8 cellular contexts compared by ENCODE assay signal in genomic region chr1:159211331-159212136, GRCh38. TPM values are rescaled to one million over a fixed set of nuclear protein-coding genes. Genes with fewer than 3 reads are reported as not detected.
DNase-seq lines count a peak whose midpoint lies in the region; ATAC-seq lines count a peak whose summit lies in the region.

No MANE protein-coding gene starts in this region.

- H2AFZ ChIP-seq in GM23248: no peak overlapping the region

- H3K27ac ChIP-seq in GM23248: no peak overlapping the region
- H3K27ac ChIP-seq in iPS-18a (ENCODE audit: low read length): no peak overlapping the region

- no peak overlapping the region for H3K4me2 ChIP-seq in GM23248 (ENCODE audit: unreplicated experiment)

- H3K27ac Mint-ChIP-seq in activated naive CD4-positive, alpha-beta T cell treated with anti-CD3 and anti-CD28 coated beads for 36 hours: no peak overlapping the region

- in situ Hi-C loops in GM23248 (cut with MboI): no loop called here

- no peaks in the 10 kb centered on the region for H3K9me3 Mint-ChIP-seq in activated naive CD4-positive, alpha-beta T cell treated with anti-CD3 and anti-CD28 coated beads for 36 hours

- peak; percentile 57 for DNase-seq in CD1c-positive myeloid dendritic cell (ENCODE audit: extremely low spot score)
- peak; percentile 34 for DNase-seq in GM23248
- DNase-seq in OCI-M1 (lab: John Stamatoyannopoulos, UW): peak; percentile 84
- peak; percentile 74 for DNase-seq in activated naive CD4-positive, alpha-beta T cell treated with anti-CD3 and anti-CD28 coated beads for 36 hours
- DNase-seq in stimulated activated CD4-positive, alpha-beta T cell treated with anti-CD3 and anti-CD28 coated beads, Interleukin-2, amount 100 ng/mL, for 24 hours: peak; percentile 69 to 72

- H3K4me1 ChIP-seq in GM23248 (ENCODE audit: insufficient read depth): no peaks in the 10 kb centered on the region
- H3K4me1 ChIP-seq in iPS-18a (ENCODE audit: control insufficient read depth, low read depth, low read length): peaks cover 14% of the 10 kb centered on the region

- H3K9me2 ChIP-seq in GM23248 (ENCODE audit: insufficient read depth): no peaks in the 10 kb centered on the region

- no peak overlapping the region for H3K4me3 Mint-ChIP-seq in activated naive CD4-positive, alpha-beta T cell treated with anti-CD3 and anti-CD28 coated beads for 36 hours

- CTCF ChIA-PET in activated naive CD4-positive, alpha-beta T cell treated with anti-CD3 and anti-CD28 coated beads for 36 hours (lab: Charles Lee): interaction anchor here (0.6 to 10.2 kb wide), 16 partner anchors 9 to 681 kb away, joined by 3 to 225 read pairs (median 4); no protein-coding TSS in a partner anchor

- H3K36me3 Mint-ChIP-seq in activated naive CD4-positive, alpha-beta T cell treated with anti-CD3 and anti-CD28 coated beads for 36 hours (ENCODE audit: low read depth): no peaks in the 10 kb centered on the region

- ATAC-seq in GM21528 (IDR thresholded peaks at IDR 0.05; ENCODE audit: low FRiP score, unreplicated experiment): no peak
- ATAC-seq in HG03039 (IDR thresholded peaks at IDR 0.05; ENCODE audit: unreplicated experiment): no peak

- H3K9ac ChIP-seq in GM23248: no peak overlapping the region
- no peak overlapping the region for H3K9ac ChIP-seq in iPS-18a (ENCODE audit: low read length)

- peaks cover 21% of the 10 kb centered on the region for H3K4me1 Mint-ChIP-seq in activated naive CD4-positive, alpha-beta T cell treated with anti-CD3 and anti-CD28 coated beads for 36 hours (ENCODE audit: low read depth)

- no peaks in the 10 kb centered on the region for H4K20me1 ChIP-seq in GM23248 (ENCODE audit: insufficient read depth)

- H3K9me3 ChIP-seq in GM23248 (ENCODE audit: low read depth): no peaks in the 10 kb centered on the region
- H3K9me3 ChIP-seq in iPS-18a (ENCODE audit: control insufficient read depth, low read depth, low read length): no peaks in the 10 kb centered on the region

- H3K4me3 ChIP-seq in GM23248 (0 out of 2 replicates have a peak overlapping the region, but pooled peaks have one; percentile 38), iPS-18a (ENCODE audit: low read length) (peak overlapping the region; percentile 29)

- no peaks in the 10 kb centered on the region for H3F3A ChIP-seq in GM23248 (ENCODE audit: insufficient read depth)

- peaks cover 57% of the 10 kb centered on the region for H3K27me3 Mint-ChIP-seq in activated naive CD4-positive, alpha-beta T cell treated with anti-CD3 and anti-CD28 coated beads for 36 hours (ENCODE audit: low read depth)

- H3K36me3 ChIP-seq in GM23248 (ENCODE audit: low read depth): no peaks in the 10 kb centered on the region
- no peaks in the 10 kb centered on the region for H3K36me3 ChIP-seq in iPS-18a (ENCODE audit: control insufficient read depth, low read depth, low read length)

- intact Hi-C loops in activated naive CD4-positive, alpha-beta T cell treated with anti-CD3 and anti-CD28 coated beads for 36 hours (cut with micrococcal nuclease): loop anchor here (1.0 to 10.0 kb wide), 4 partner anchors 50 to 796 kb away; no protein-coding TSS in a partner anchor

- 30 to 32% methylated on average over 11 of the region's 11 CpGs for WGBS in GM23248 (ENCODE audit: low coverage in 1 of 2, low lambda C conversion rate in 2 of 2, missing lambda C conversion rate in 2 of 2), 2 experiments

- peaks cover 17% of the 10 kb centered on the region for H3K27me3 ChIP-seq in GM23248 (replicated peaks; ENCODE audit: insufficient read depth)
- no peaks in the 10 kb centered on the region for H3K27me3 ChIP-seq in iPS-18a (ENCODE audit: control insufficient read depth, insufficient read depth, low read length)

- no peaks in the 10 kb centered on the region for H3K79me2 ChIP-seq in GM23248 (ENCODE audit: insufficient read depth)

RNA-seq across cellular contexts. Expression of gene ACKR1, which starts 6.9 kb away (rescaled TPM):
- total RNA-seq in GM23248 (2014; rRNA removed; shearing (Covaris generic)): not detected in 2 replicates
- not detected in 2 replicates for polyA plus RNA-seq in GM23248 (2016; fragmentation: Nextera tagmentation; extraction: Ambion mirVana)
- total RNA-seq in activated naive CD4-positive, alpha-beta T cell treated with anti-CD3 and anti-CD28 coated beads for 36 hours: not detected

RNA-seq across cellular contexts. Expression of gene CADM3, which starts 40.1 kb away (rescaled TPM):
- total RNA-seq in GM23248 (2014; rRNA removed; shearing (Covaris generic)): not detected in 2 replicates
- polyA plus RNA-seq in GM23248 (2016; fragmentation: Nextera tagmentation; extraction: Ambion mirVana): 0.14 TPM in 1 of 2 replicates, not detected in the other
- not detected for total RNA-seq in activated naive CD4-positive, alpha-beta T cell treated with anti-CD3 and anti-CD28 coated beads for 36 hours

Comparison
In these comparisons a context has a peak if more than half of its experiments do, and no peak if none do; other contexts are left out.
1. DNase-seq: peak in every context shown above with its lines; median percentile 84 in OCI-M1; 74 in activated naive CD4-positive, alpha-beta T cell treated with anti-CD3 and anti-CD28 coated beads for 36 hours; 70 in stimulated activated CD4-positive, alpha-beta T cell treated with anti-CD3 and anti-CD28 coated beads, Interleukin-2, amount 100 ng/mL, for 24 hours; 57 in CD1c-positive myeloid dendritic cell; 34 in GM23248.